Comparison of ENCODE assay signal across 16 cellular contexts in the genomic region with DNA sequence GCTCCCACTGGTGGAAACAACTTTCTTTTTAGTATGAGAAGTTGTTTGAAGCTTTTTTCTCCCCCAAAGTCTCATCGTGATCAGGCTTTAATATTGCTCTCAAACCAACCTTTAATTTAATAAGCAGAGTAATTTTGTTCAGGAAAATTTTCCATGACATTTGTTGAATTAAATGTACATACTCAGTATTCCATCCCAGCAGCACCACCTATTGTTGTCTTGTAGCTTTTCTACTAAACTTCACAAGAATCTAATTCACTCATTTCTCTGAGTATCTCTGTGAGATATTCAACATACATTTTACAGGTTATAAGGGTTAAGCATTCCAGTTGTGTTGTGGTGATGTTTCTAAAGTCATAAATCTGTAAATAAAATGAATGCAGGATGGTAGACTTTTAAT.
A peak's percentile ranks its signal among the peaks of the same experiment; 100 is the strongest.
DNase-seq lines count a peak whose midpoint lies in the region; ATAC-seq and TF ChIP-seq lines count a peak whose summit lies in the region.
"Had no signal": no experiment of that assay in that cellular context is flagged by ENCODE, and none has a peak within 500 bp of the region (broad histone marks: within the 10 kb centered on the region; RNA-seq: fewer than 3 reads in every experiment).

No MANE protein-coding gene starts in this region.

- dilution Hi-C loops in IMR-90 (cut with HindIII; ENCODE audit: low sequenced_read_pairs, unreplicated experiment): no loop called here

- H3K36me3 ChIP-seq in IMR-90 (ENCODE audit: control insufficient read depth, insufficient read depth, low read length) (no peaks in the 10 kb centered on the region), adipocyte (ENCODE audit: control insufficient read depth, insufficient read depth, low read length, severe bottlenecking) (no peaks in the 10 kb centered on the region), heart right ventricle (no peaks in the 10 kb centered on the region)
- H3K36me3 ChIP-seq: neural progenitor cell, SJSA1, thyroid gland had no signal

- no peak overlapping the region for H2BK15ac ChIP-seq in IMR-90 (ENCODE audit: low read depth, low read length)

- H3K9ac ChIP-seq in IMR-90 (ENCODE audit: low read depth, low read length) (no peak overlapping the region), adipocyte (ENCODE audit: low read length) (no peak overlapping the region)
- H3K9ac ChIP-seq: neural progenitor cell had no signal

- no peak overlapping the region for H3K4ac ChIP-seq in IMR-90 (ENCODE audit: low read depth, low read length)

- H3K27me3 ChIP-seq in AG04450 (ENCODE audit: control insufficient read depth, insufficient read depth, low read length) (no peaks in the 10 kb centered on the region), IMR-90 (ENCODE audit: control insufficient read depth, insufficient read depth, low read length) (no peaks in the 10 kb centered on the region), adipocyte (replicated peaks; ENCODE audit: control insufficient read depth, insufficient read depth, low read length) (no peaks in the 10 kb centered on the region), heart right ventricle (no peaks in the 10 kb centered on the region)
- H3K27me3 ChIP-seq: neural progenitor cell, SJSA1, thyroid gland had no signal

- no peak overlapping the region for H3K14ac ChIP-seq in IMR-90 (replicated peaks; ENCODE audit: low read depth, low read length)

- no peak for TF ChIP-seq RAD21 in IMR-90 (IDR thresholded peaks at IDR 0.05; ENCODE audit: low read length)

- no peak overlapping the region for H4K5ac ChIP-seq in IMR-90 (ENCODE audit: low read depth, low read length)

- H4K20me1 ChIP-seq in IMR-90 (ENCODE audit: insufficient read depth, low read length): no peaks in the 10 kb centered on the region

- H4K91ac ChIP-seq in IMR-90 (ENCODE audit: insufficient read depth, low read depth, low read length): no peak overlapping the region

- no peak for TF ChIP-seq POLR2A in IMR-90 (IDR thresholded peaks at IDR 0.05; ENCODE audit: low read depth, low read length)

- TF ChIP-seq CTCF in AG04450 (IDR thresholded peaks at IDR 0.05; ENCODE audit: low read depth, low read length) (peak; percentile 32; the same call in 1 of the 2 replicates), IMR-90 (conservative IDR thresholded peaks at IDR 0.05; ENCODE audit: low read depth, low read length) (peak; percentile 21; the same call in 1 of the 2 replicates), heart right ventricle (IDR thresholded peaks at IDR 0.05) (peak in 7 of 9 donors; percentile 17 to 58 (median 39)), GM10266 (IDR thresholded peaks at IDR 0.05; ENCODE audit: control insufficient read depth, insufficient read depth, low read depth, missing control alignments) (no peak)

- H3K4me3 ChIP-seq in AG04450 (ENCODE audit: low read depth, low read length) (no peak overlapping the region), IMR-90 (ENCODE audit: insufficient read depth, low read depth, low read length) (no peak overlapping the region), adipocyte (ENCODE audit: low read length) (no peak overlapping the region), heart right ventricle (no peak overlapping the region)
- H3K4me3 ChIP-seq: neural progenitor cell, SJSA1, thyroid gland had no signal

- H3K27ac ChIP-seq in AG04450 (ENCODE audit: low read depth, low read length) (no peak overlapping the region), IMR-90 (ENCODE audit: insufficient read depth, low read length) (no peak overlapping the region), heart right ventricle (peak overlapping the region in 7 of 10 donors; percentile 65 to 86 (median 76)), substantia nigra (ENCODE audit: low read depth, low read length, poor library complexity, severe bottlenecking) (no peak overlapping the region)
- H3K27ac ChIP-seq: neural progenitor cell, SJSA1, thyroid gland had no signal

- CTCF ChIA-PET in AG04450 (lab: Charles Lee): interaction anchor here (0.8 to 1.3 kb wide), 3 partner anchors 323 to 550 kb away, joined by 3 read pairs; no protein-coding TSS in a partner anchor
- CTCF ChIA-PET in IMR-90 (lab: Yijun Ruan, JAX): interaction anchor here (0.6 kb wide), 1 partner anchor 328 kb away, joined by 3 read pairs; no protein-coding TSS in a partner anchor

- no peak overlapping the region for H3K56ac ChIP-seq in IMR-90 (ENCODE audit: extremely low read depth, insufficient read depth, low read length)

- no peak overlapping the region for H3K4me2 ChIP-seq in IMR-90 (ENCODE audit: low read depth, low read length)
- H3K4me2 ChIP-seq: neural progenitor cell had no signal

- H4K8ac ChIP-seq in IMR-90 (ENCODE audit: low read depth in 2 of 2, low read length in 2 of 2): no peak overlapping the region

- no peak overlapping the region for H2BK5ac ChIP-seq in IMR-90 (ENCODE audit: low read depth, low read length, poor library complexity, severe bottlenecking)

- in situ Hi-C loops in IMR-90 (cut with MboI; ENCODE audit: low sequenced_read_pairs): no loop called here

- no CpG with 5 or more reads among the region's 1 CpG for WGBS in IMR-90 (ENCODE audit: extremely low coverage in 2 of 2, insufficient read length in 1 of 2), 2 experiments
- WGBS in heart right ventricle, 2 donors: 33% methylated on average over 1 of the region's 1 CpG

- no peaks in the 10 kb centered on the region for H3K79me1 ChIP-seq in IMR-90 (ENCODE audit: low read depth in 1 of 2, low read length in 2 of 2)

- POLR2A ChIA-PET in AG04450 (lab: Yijun Ruan, JAX) (no interaction called here), IMR-90 (lab: Charles Lee; ENCODE audit: unreplicated experiment) (no interaction called here)

- H2AK9ac ChIP-seq in IMR-90 (replicated peaks; ENCODE audit: low read depth, low read length, poor library complexity): no peak overlapping the region

- H2BK20ac ChIP-seq in IMR-90 (ENCODE audit: low read depth, low read length): no peak overlapping the region

- no peaks in the 10 kb centered on the region for H3K9me1 ChIP-seq in IMR-90 (ENCODE audit: insufficient read depth, low read length)

- no peak overlapping the region for H3K23ac ChIP-seq in IMR-90 (ENCODE audit: low read depth, low read length)

- no peaks in the 10 kb centered on the region for H3K9me3 ChIP-seq in AG04450 (ENCODE audit: control insufficient read depth, insufficient read depth, low read length)
- H3K9me3 ChIP-seq in IMR-90 (ENCODE audit: control insufficient read depth, insufficient read depth, low read length): no peaks in the 10 kb centered on the region
- H3K9me3 ChIP-seq in adipocyte (ENCODE audit: control insufficient read depth, low read length): peaks cover 4% of the 10 kb centered on the region
- peaks cover 0 to 10% (median 0%) of the 10 kb centered on the region in 11 donors for H3K9me3 ChIP-seq in heart right ventricle
- H3K9me3 ChIP-seq: SJSA1, thyroid gland had no signal

- ATAC-seq in IMR-90 (ENCODE audit: low read depth) (no peak), heart right ventricle (peak in 3 of 8 donors; percentile 35 to 46 (median 36)), GM18511 (IDR thresholded peaks at IDR 0.05; ENCODE audit: unreplicated experiment) (no peak)
- ATAC-seq: activated T-helper 17 cell treated with anti-CD3 and anti-CD28 coated beads, Interleukin-2, amount 50 U/mL, for 72 hours had no signal

- H2AK5ac ChIP-seq in IMR-90 (ENCODE audit: low read depth, low read length): no peak overlapping the region

- H2BK120ac ChIP-seq in IMR-90 (ENCODE audit: low read depth, low read length): no peak overlapping the region

- intact Hi-C loops in IMR-90 (cut with micrococcal nuclease): loop anchor here (1.0 to 5.0 kb wide), 3 partner anchors 242 to 326 kb away; no protein-coding TSS in a partner anchor
- intact Hi-C loops in heart right ventricle (cut with DNase I): loop anchor here in 8 of 10 donors (2.0 to 5.0 kb wide), 7 partner anchors 61 to 244 kb away; a partner anchor contains a TSS

- H2AFZ ChIP-seq in IMR-90 (replicated peaks; ENCODE audit: low read length, poor library complexity): no peak overlapping the region
- H2AFZ ChIP-seq: neural progenitor cell had no signal

- no TSS peak for BruUV-seq in IMR-90 (replicated peaks; lab: Mats Ljungman, UMichigan)

- H3K4me1 ChIP-seq in IMR-90 (ENCODE audit: control insufficient read depth, insufficient read depth, low read length): no peaks in the 10 kb centered on the region
- H3K4me1 ChIP-seq in adipocyte (ENCODE audit: control insufficient read depth, insufficient read depth, low read length): no peaks in the 10 kb centered on the region
- peaks cover 0 to 20% (median 0%) of the 10 kb centered on the region in 9 donors for H3K4me1 ChIP-seq in heart right ventricle
- H3K4me1 ChIP-seq: neural progenitor cell, SJSA1, thyroid gland had no signal

- H3K18ac ChIP-seq in IMR-90 (ENCODE audit: low read depth, low read length): no peak overlapping the region

- DNase-seq in AG04450 (ENCODE audit: low read depth, low spot score) (no peak), IMR-90 (peak; percentile 4), adipocyte (ENCODE audit: low read depth) (peak; percentile 71), heart right ventricle (no peak), A172 (ENCODE audit: low spot score) (no peak), GM10266 (ENCODE audit: extremely low spot score) (no peak), substantia nigra (lab: John Stamatoyannopoulos, UW) (no peak)
- DNase-seq: aorta; foreskin melanocyte; right cardiac atrium; stimulated activated CD8-positive, alpha-beta memory T cell treated with anti-CD3 and anti-CD28 coated beads, Interleukin-4, amount 100 ng/mL, for 48 hours; thyroid gland had no signal

TF ChIP-seq in IMR-90, 13 proteins besides CTCF, POLR2A, EP300 and RAD21:
- TF ChIP-seq FOS (IDR thresholded peaks at IDR 0.05; ENCODE audit: low read depth, low read length): no peak

Comparison
In these comparisons a context has a peak if more than half of its experiments do, and no peak if none do; other contexts are left out.
1. DNase-seq: peak in IMR-90 (single experiment) and adipocyte (single experiment); none in AG04450 (single experiment), heart right ventricle (0 of 2), A172 (single experiment), GM10266 (single experiment) and substantia nigra (0 of 49).
2. H3K27ac ChIP-seq: peak in heart right ventricle (7 of 10); none in AG04450 (single experiment), IMR-90 (single experiment) and substantia nigra (single experiment).